In genomic region chr6:142822882-142823578, GRCh38 we compare ENCODE assay signal across 10 cellular contexts.
DNase-seq lines count a peak whose midpoint lies in the region; ATAC-seq and TF ChIP-seq lines count a peak whose summit lies in the region.
"Had no signal": no experiment of that assay in that cellular context is flagged by ENCODE, and none has a peak within 500 bp of the region (broad histone marks: within the 10 kb centered on the region; RNA-seq: fewer than 3 reads in every experiment).

No MANE protein-coding gene starts in this region.

- H3K9me3 Mint-ChIP-seq in endothelial cell (ENCODE audit: unreplicated experiment): no peaks in the 10 kb centered on the region
- no peaks in the 10 kb centered on the region for H3K9me3 Mint-ChIP-seq in type B pancreatic cell

- H3K27ac Mint-ChIP-seq in endothelial cell (ENCODE audit: unreplicated experiment): no peak overlapping the region
- peak overlapping the region; percentile 21 for H3K27ac Mint-ChIP-seq in type B pancreatic cell

- no peaks in the 10 kb centered on the region for H3K27me3 ChIP-seq in OCI-LY1 (ENCODE audit: insufficient read depth, low read length)
- H3K27me3 ChIP-seq: upper lobe of right lung had no signal

- H3K79me2 ChIP-seq in OCI-LY1 (ENCODE audit: insufficient read depth, low read length): 0 out of 2 replicates have a peak, but pooled peaks cover 2% of the 10 kb centered on the region

- H3K36me3 Mint-ChIP-seq in endothelial cell (ENCODE audit: low read depth, unreplicated experiment): no peaks in the 10 kb centered on the region
- peaks cover 4% of the 10 kb centered on the region for H3K36me3 Mint-ChIP-seq in type B pancreatic cell

- H3K4me3 ChIP-seq in OCI-LY1 (ENCODE audit: low read depth, low read length, poor library complexity, severe bottlenecking): no peak overlapping the region
- H3K4me3 ChIP-seq: lung, upper lobe of right lung had no signal

- no peak overlapping the region for H3K27ac ChIP-seq in OCI-LY1 (ENCODE audit: low read depth, low read length, poor library complexity, severe bottlenecking)
- H3K27ac ChIP-seq: upper lobe of right lung had no signal

- H3K9ac ChIP-seq in OCI-LY1 (ENCODE audit: low read length): no peak overlapping the region

- no peaks in the 10 kb centered on the region for H4K20me1 ChIP-seq in OCI-LY1 (ENCODE audit: insufficient read depth, low read length)

- H3K27me3 Mint-ChIP-seq in endothelial cell (ENCODE audit: unreplicated experiment): no peaks in the 10 kb centered on the region
- no peaks in the 10 kb centered on the region for H3K27me3 Mint-ChIP-seq in type B pancreatic cell

- H2AFZ ChIP-seq in OCI-LY1 (ENCODE audit: low read length): no peak overlapping the region

- peaks cover 2% of the 10 kb centered on the region; the same call in 1 of the 2 replicates for H3F3A ChIP-seq in OCI-LY1 (ENCODE audit: insufficient read depth, low read length)

- TF ChIP-seq CTCF in OCI-LY1 (IDR thresholded peaks at IDR 0.05; ENCODE audit: low read length) (peak; percentile 73), endothelial cell (IDR thresholded peaks at IDR 0.05; ENCODE audit: unreplicated experiment) (peak; percentile 67), type B pancreatic cell (conservative IDR thresholded peaks at IDR 0.05) (peak; percentile 58)

- no peak overlapping the region for H3K4me3 Mint-ChIP-seq in endothelial cell (ENCODE audit: unreplicated experiment)
- H3K4me3 Mint-ChIP-seq in type B pancreatic cell: no peak overlapping the region

- no peaks in the 10 kb centered on the region for H3K9me2 ChIP-seq in OCI-LY1 (ENCODE audit: low read depth, low read length)

- H3K36me3 ChIP-seq in OCI-LY1 (ENCODE audit: insufficient read depth, low read length): peaks cover 5% of the 10 kb centered on the region
- H3K36me3 ChIP-seq: upper lobe of right lung had no signal

- no peaks in the 10 kb centered on the region for H3K9me3 ChIP-seq in OCI-LY1 (ENCODE audit: low read length)
- H3K9me3 ChIP-seq: upper lobe of right lung had no signal

- DNase-seq in stimulated activated CD4-positive, alpha-beta T cell treated with anti-CD3 and anti-CD28 coated beads, Interleukin-1b, Interleukin-23, amount 100 ng/mL, for 48 hours: peak; percentile 35
- DNase-seq in stimulated activated CD4-positive, alpha-beta T cell treated with anti-CD3 and anti-CD28 coated beads, Interleukin-4, amount 100 ng/mL, for 24 hours: no peak
- DNase-seq in endothelial cell (ENCODE audit: low spot score) (peak; percentile 39), type B pancreatic cell (ENCODE audit: extremely low spot score, unreplicated experiment) (no peak)
- DNase-seq: upper lobe of right lung had no signal

- peaks cover 23% of the 10 kb centered on the region for H3K4me1 ChIP-seq in OCI-LY1 (ENCODE audit: insufficient read depth, low read length, severe bottlenecking)

- H3K4me2 ChIP-seq in OCI-LY1 (ENCODE audit: low read length): no peak overlapping the region

- H3K4me1 Mint-ChIP-seq in endothelial cell (ENCODE audit: unreplicated experiment) (peaks cover 37% of the 10 kb centered on the region), type B pancreatic cell (ENCODE audit: unreplicated experiment) (peaks cover 17% of the 10 kb centered on the region)

- no peak for ATAC-seq in GM19328 (IDR thresholded peaks at IDR 0.05; ENCODE audit: unreplicated experiment)
- no peak for ATAC-seq in HG02759 (IDR thresholded peaks at IDR 0.05; ENCODE audit: unreplicated experiment)
- no peak for ATAC-seq in GM18519 (IDR thresholded peaks at IDR 0.05; ENCODE audit: low FRiP score, unreplicated experiment)
- ATAC-seq: upper lobe of right lung had no signal

Comparison
In these comparisons a context has a peak if more than half of its experiments do, and no peak if none do; other contexts are left out.
1. DNase-seq: peak in stimulated activated CD4-positive, alpha-beta T cell treated with anti-CD3 and anti-CD28 coated beads, Interleukin-1b, Interleukin-23, amount 100 ng/mL, for 48 hours (single experiment) and endothelial cell (single experiment); none in stimulated activated CD4-positive, alpha-beta T cell treated with anti-CD3 and anti-CD28 coated beads, Interleukin-4, amount 100 ng/mL, for 24 hours (single experiment) and type B pancreatic cell (single experiment).
2. Peak in every context shown above with its lines, with median percentiles within 50 percentile points of each other: CTCF ChIP-seq.